ENCODE assay signal across 8 cellular contexts in the genomic region with DNA sequence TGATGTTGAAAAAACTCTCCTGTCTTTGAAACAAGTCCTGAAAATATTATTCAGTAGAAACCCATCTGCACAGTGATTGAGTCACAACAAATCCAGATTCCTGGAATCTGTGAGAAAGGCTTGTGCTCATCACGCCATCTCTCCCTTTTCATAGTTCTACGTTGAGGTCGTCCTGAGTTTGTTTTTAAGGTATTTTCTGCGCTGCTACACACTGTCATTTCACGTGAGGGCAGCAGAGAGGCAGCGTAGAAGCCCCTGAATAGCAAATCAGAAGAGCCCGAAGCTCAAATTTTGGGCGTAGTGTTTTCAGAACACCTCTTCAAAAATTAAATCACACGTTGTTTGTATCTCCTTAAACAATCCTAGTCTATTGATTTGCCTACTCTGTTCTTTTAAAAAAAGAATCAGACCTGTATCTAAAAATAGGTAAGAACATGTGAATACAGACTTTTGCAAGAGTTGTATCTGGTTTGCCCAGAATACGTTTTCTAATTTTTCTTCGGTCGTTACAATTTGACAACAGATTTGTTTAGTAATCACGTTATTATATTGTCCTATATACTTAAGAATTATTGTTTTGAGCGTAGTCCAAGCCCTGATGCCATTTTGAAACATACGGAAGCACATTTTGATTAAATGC.
A peak's percentile ranks its signal among the peaks of the same experiment; 100 is the strongest.
DNase-seq lines count a peak whose midpoint lies in the region; ATAC-seq, FAIRE-seq and TF ChIP-seq lines count a peak whose summit lies in the region.

No MANE protein-coding gene starts in this region.

- no peaks in the 10 kb centered on the region for H3K9me1 ChIP-seq in K562 (ENCODE audit: control insufficient read depth, insufficient read depth, low read length)

- no peak overlapping the region for H3K27ac ChIP-seq in K562 (ENCODE audit: extremely low read depth, low read depth, low read length)
- no peak overlapping the region for H3K27ac ChIP-seq in kidney (ENCODE audit: low read depth in 2 of 2, low read length in 2 of 2)
- no peak overlapping the region for H3K27ac ChIP-seq in upper lobe of right lung
- no peak overlapping the region for H3K27ac ChIP-seq in effector memory CD4-positive, alpha-beta T cell (ENCODE audit: insufficient read depth, low read length, poor library complexity, severe bottlenecking)

- H3K9ac ChIP-seq in K562 (ENCODE audit: insufficient read depth in 1 of 2, low read depth in 2 of 2, low read length in 2 of 2) (no peak overlapping the region), kidney (ENCODE audit: low read length in 2 of 2) (no peak overlapping the region)

- TF ChIP-seq EP300 in K562 (IDR thresholded peaks at IDR 0.05; ENCODE audit: low read length), result no peak

- H3K27me3 ChIP-seq in K562 (ENCODE audit: control insufficient read depth in 2 of 2, insufficient read depth in 2 of 2, low read length in 2 of 2) (no peaks in the 10 kb centered on the region), upper lobe of right lung (peaks cover 5% of the 10 kb centered on the region)
- H3K27me3 ChIP-seq in effector memory CD4-positive, alpha-beta T cell (replicated peaks; ENCODE audit: control insufficient read depth, insufficient read depth, low read length, poor library complexity, severe bottlenecking), result no peaks in the 10 kb centered on the region

- FAIRE-seq in K562 (lab: Jason Lieb, UNC) (peak; percentile 19), kidney (lab: Jason Lieb, UNC) (no peak)

- 6% methylated on average over 15 of the region's 15 CpGs for WGBS in K562 (ENCODE audit: insufficient coverage, low coverage, missing lambda C conversion rate)

- POLR2A ChIA-PET in K562 (lab: Yijun Ruan, JAX), result no interaction called here

- no TSS peak for BruUV-seq in K562 (replicated peaks; lab: Mats Ljungman, UMichigan)

- CTCF ChIA-PET in K562 (lab: Yijun Ruan, JAX; ENCODE audit: low intra/inter-chr PET ratio), result no interaction called here

- H3K9me3 ChIP-seq in K562 (replicated peaks; ENCODE audit: control insufficient read depth, insufficient read depth, low read depth, low read length), result no peaks in the 10 kb centered on the region
- H3K9me3 ChIP-seq in kidney (ENCODE audit: control insufficient read depth in 1 of 2, low read length in 2 of 2), result no peaks in the 10 kb centered on the region
- no peaks in the 10 kb centered on the region for H3K9me3 ChIP-seq in upper lobe of right lung
- no peaks in the 10 kb centered on the region for H3K9me3 ChIP-seq in effector memory CD4-positive, alpha-beta T cell (ENCODE audit: control insufficient read depth, low read length)

- no peak for TF ChIP-seq POLR2A in K562 (conservative IDR thresholded peaks at IDR 0.05)

- H3K4me3 ChIP-seq in K562, result no peak overlapping the region
- no peak overlapping the region for H3K4me3 ChIP-seq in kidney (ENCODE audit: low read length in 2 of 2)
- no peak overlapping the region for H3K4me3 ChIP-seq in upper lobe of right lung
- H3K4me3 ChIP-seq in effector memory CD4-positive, alpha-beta T cell (ENCODE audit: insufficient read depth, low read depth, low read length, poor library complexity, severe bottlenecking), result no peak overlapping the region

- ATAC-seq in GM18907 (IDR thresholded peaks at IDR 0.05; ENCODE audit: unreplicated experiment) (peak; percentile 67), HG03108 (IDR thresholded peaks at IDR 0.05; ENCODE audit: unreplicated experiment) (peak; percentile 56), K562 (peak; percentile 45; the same call in 1 of the 3 replicates), upper lobe of right lung (peak; percentile 70)

- H3K79me2 ChIP-seq in K562 (ENCODE audit: control insufficient read depth, insufficient read depth, low read length), result no peaks in the 10 kb centered on the region

- peak; percentile 83 for DNase-seq in COR-L47 (lab: John Stamatoyannopoulos, UW)
- DNase-seq in NCI-H2227 (lab: John Stamatoyannopoulos, UW; ENCODE audit: unreplicated experiment), result peak; percentile 88
- peak in 1 of 4 experiments; percentile 11 for DNase-seq in K562 (ENCODE audit: extremely low read depth in 1 of 4, low spot score in 3 of 4)
- DNase-seq in kidney, result no peak
- no peak for DNase-seq in upper lobe of right lung
- DNase-seq in effector memory CD4-positive, alpha-beta T cell, result no peak

- H3K36me3 ChIP-seq in K562 (ENCODE audit: control insufficient read depth, insufficient read depth, low read length) (no peaks in the 10 kb centered on the region), kidney (ENCODE audit: control insufficient read depth in 1 of 2, insufficient read depth in 2 of 2, low read length in 2 of 2) (no peaks in the 10 kb centered on the region), upper lobe of right lung (no peaks in the 10 kb centered on the region)
- no peaks in the 10 kb centered on the region for H3K36me3 ChIP-seq in effector memory CD4-positive, alpha-beta T cell (ENCODE audit: control insufficient read depth, insufficient read depth, low read length)

- TF ChIP-seq CTCF in K562 (IDR thresholded peaks at IDR 0.05 in 2 of 3, conservative IDR thresholded peaks at IDR 0.05 in 1 of 3; ENCODE audit: insufficient read depth in 2 of 3, low read depth in 1 of 3, low read length in 3 of 3) (0 out of 6 replicates have a peak, but pooled peaks of 2 of the 3 experiments have one; percentile 4 to 16), kidney (IDR thresholded peaks at IDR 0.05; ENCODE audit: borderline replicate concordance, extremely low read depth, insufficient read depth) (peak; percentile 55), upper lobe of right lung (IDR thresholded peaks at IDR 0.05) (peak; percentile 56)

- TF ChIP-seq RAD21 in K562 (CRISPR knock-in tag; conservative IDR thresholded peaks at IDR 0.05 in 1 of 2, IDR thresholded peaks at IDR 0.05 in 1 of 2), result peak; percentile 59 to 64

- no peak overlapping the region for H2AFZ ChIP-seq in K562 (ENCODE audit: low read depth, low read length)

- intact Hi-C loops in K562 (cut with micrococcal nuclease), result loop anchor here (5.0 kb wide), 1 partner anchor 185 kb away; the partner anchor contains the start of gene SCN3A
- intact Hi-C loops in kidney (cut with DNase I), result loop anchor here (10.0 kb wide), 1 partner anchor 188 kb away; the partner anchor contains the start of gene SCN3A
- intact Hi-C loops in upper lobe of right lung (cut with DNase I), result no loop called here

- H3K4me1 ChIP-seq in K562 (replicated peaks in 1 of 2; ENCODE audit: control insufficient read depth in 2 of 2, insufficient read depth in 2 of 2, low read length in 2 of 2) (no peaks in the 10 kb centered on the region), kidney (ENCODE audit: control insufficient read depth in 1 of 2, insufficient read depth in 1 of 2, low read depth in 1 of 2, low read length in 2 of 2) (no peaks in the 10 kb centered on the region), upper lobe of right lung (no peaks in the 10 kb centered on the region)
- H3K4me1 ChIP-seq in effector memory CD4-positive, alpha-beta T cell (ENCODE audit: control insufficient read depth, insufficient read depth, low read length, poor library complexity, severe bottlenecking), result no peaks in the 10 kb centered on the region

- no peak overlapping the region for H3K4me2 ChIP-seq in K562 (ENCODE audit: insufficient read depth, low read length)

- H4K20me1 ChIP-seq in K562 (replicated peaks; ENCODE audit: control insufficient read depth, insufficient read depth, low read length), result no peaks in the 10 kb centered on the region

- in situ Hi-C loops in K562 (cut with MboI), result no loop called here

TF ChIP-seq in K562, 482 proteins besides CTCF, POLR2A, EP300 and RAD21:
- TF ChIP-seq NCOR1 (IDR thresholded peaks at IDR 0.05) (no peak), STAT5A (IDR thresholded peaks at IDR 0.05; ENCODE audit: borderline replicate concordance, low read length) (no peak), MIER1 (IDR thresholded peaks at IDR 0.05; ENCODE audit: low read depth) (no peak), CHD4 (IDR thresholded peaks at IDR 0.05; ENCODE audit: insufficient read depth, insufficient replicate concordance, low read depth, low read length, poor library complexity, severe bottlenecking) (no peak), ELF1 (tag; IDR thresholded peaks at IDR 0.05) (no peak)
- TF ChIP-seq, protein P1, sequence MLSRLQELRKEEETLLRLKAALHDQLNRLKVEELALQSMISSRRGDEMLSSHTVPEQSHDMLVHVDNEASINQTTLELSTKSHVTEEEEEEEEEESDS (CRISPR knock-in tag; IDR thresholded peaks at IDR 0.05), result no peak

Comparison
In these comparisons a context has a peak if more than half of its experiments do, and no peak if none do; other contexts are left out.
1. DNase-seq: peak in COR-L47 (single experiment) and NCI-H2227 (single experiment); none in kidney (single experiment), upper lobe of right lung (single experiment) and effector memory CD4-positive, alpha-beta T cell (0 of 3).
2. Peak in every context shown above with its lines, with median percentiles within 50 percentile points of each other: ATAC-seq and CTCF ChIP-seq.